ENCODE assay signal across 12 cellular contexts in genomic region chr6:161134550-161135298, GRCh38.
"Had no signal": no experiment of that assay in that cellular context is flagged by ENCODE, and none has a peak within 500 bp of the region (broad histone marks: within the 10 kb centered on the region; RNA-seq: fewer than 3 reads in every experiment).

No MANE protein-coding gene starts in this region.

- H3K4me1 ChIP-seq: gastrocnemius medialis, tibial artery had no signal

- H3K27ac ChIP-seq: gastrocnemius medialis, skin epidermis, tibial artery had no signal

- H3K4me3 Mint-ChIP-seq: activated B cell treated with CpG ODN at 0.5 μM for 24 hours; activated naive CD4-positive, alpha-beta T cell treated with anti-CD3 and anti-CD28 coated beads, Interleukin-2, amount 50 U/mL, for 24 hours had no signal

- ATAC-seq: gastrocnemius medialis had no signal

- H3K27me3 Mint-ChIP-seq: activated B cell treated with CpG ODN at 0.5 μM for 24 hours; activated naive CD4-positive, alpha-beta T cell treated with anti-CD3 and anti-CD28 coated beads, Interleukin-2, amount 50 U/mL, for 24 hours had no signal

- H3K9me3 ChIP-seq: gastrocnemius medialis, tibial artery had no signal

- H3K9me3 Mint-ChIP-seq: activated B cell treated with CpG ODN at 0.5 μM for 24 hours; activated naive CD4-positive, alpha-beta T cell treated with anti-CD3 and anti-CD28 coated beads, Interleukin-2, amount 50 U/mL, for 24 hours; activated T-helper 2 cell treated with anti-CD3 and anti-CD28 coated beads, Interferon-gamma antibody, Interleukin-2, Interleukin-4, amounts not matched to agents 10 μg/mL and 5 μg/mL and 100 μg/mL, durations not matched to agents 14 hours and 24 hours and 36 hours had no signal

- H3K27ac Mint-ChIP-seq: activated B cell treated with CpG ODN at 0.5 μM for 24 hours; activated naive CD4-positive, alpha-beta T cell treated with anti-CD3 and anti-CD28 coated beads, Interleukin-2, amount 50 U/mL, for 24 hours; activated T-helper 2 cell treated with anti-CD3 and anti-CD28 coated beads, Interferon-gamma antibody, Interleukin-2, Interleukin-4, amounts not matched to agents 10 μg/mL and 5 μg/mL and 100 μg/mL, durations not matched to agents 14 hours and 24 hours and 36 hours had no signal

- H3K4me1 Mint-ChIP-seq: activated naive CD4-positive, alpha-beta T cell treated with anti-CD3 and anti-CD28 coated beads, Interleukin-2, amount 50 U/mL, for 24 hours had no signal

- H3K36me3 ChIP-seq: gastrocnemius medialis had no signal

- DNase-seq: activated B cell treated with CpG ODN at 0.5 μM for 24 hours; activated CD4-positive, alpha-beta T cell treated with anti-CD3 and anti-CD28 coated beads, Interleukin-2, amount 50 U/mL, for 1 hour; amygdala; gastrocnemius medialis; islet precursor cell; left ventricle myocardium superior; mesendoderm; stimulated activated CD4-positive, alpha-beta T cell treated with anti-CD3 and anti-CD28 coated beads, Interleukin-4, amount 100 ng/mL, for 4 hours; tibial artery had no signal

- H3K4me3 ChIP-seq: gastrocnemius medialis, skin epidermis, tibial artery had no signal

- H3K27me3 ChIP-seq: gastrocnemius medialis, tibial artery had no signal
